In genomic region chrX:153032397-153033118, GRCh38 we compare ENCODE assay signal across 8 cellular contexts. TPM values are rescaled to one million over a fixed set of nuclear protein-coding genes. Genes with fewer than 3 reads are reported as not detected.
DNase-seq lines count a peak whose midpoint lies in the region; ATAC-seq and TF ChIP-seq lines count a peak whose summit lies in the region.

No MANE protein-coding gene starts in this region.

- H3K4me3 ChIP-seq in endodermal cell (ENCODE audit: low read length) (no peak overlapping the region), mononuclear cell (ENCODE audit: low read length) (peak overlapping the region; percentile 37)

- no peaks in the 10 kb centered on the region for H3K36me3 ChIP-seq in endodermal cell (ENCODE audit: control insufficient read depth, insufficient read depth, low read length)

- H3K9me3 Mint-ChIP-seq in endodermal cell = peaks cover 65% of the 10 kb centered on the region

- no peak overlapping the region for H3K27ac Mint-ChIP-seq in endodermal cell

- H3K27me3 Mint-ChIP-seq in endodermal cell (ENCODE audit: insufficient read depth) = peaks cover 22% of the 10 kb centered on the region

- no peaks in the 10 kb centered on the region for H3K36me3 Mint-ChIP-seq in endodermal cell (ENCODE audit: low read depth)

- H3K27me3 ChIP-seq in endodermal cell (ENCODE audit: control insufficient read depth, insufficient read depth, low read length, poor library complexity, severe bottlenecking) (no peaks in the 10 kb centered on the region), mononuclear cell (ENCODE audit: insufficient read depth, low read length) (no peaks in the 10 kb centered on the region)

- H3K9ac ChIP-seq in endodermal cell (ENCODE audit: extremely low read depth, low read length, poor library complexity, severe bottlenecking) = no peak overlapping the region

- DNase-seq in SHP77 (lab: John Stamatoyannopoulos, UW) (peak; percentile 4), SHP77 treated with DMSO at 0.1 percent for 48 hours (lab: John Stamatoyannopoulos, UW) (no peak), NCI-H510A treated with DMSO at 0.1 percent for 48 hours (lab: John Stamatoyannopoulos, UW) (peak; percentile 0), endodermal cell (peak; percentile 91)
- peak; percentile 89 for DNase-seq in activated CD8-positive, alpha-beta memory T cell treated with anti-CD3 and anti-CD28 coated beads for 24 hours
- DNase-seq in stimulated activated CD8-positive, alpha-beta memory T cell treated with anti-CD3 and anti-CD28 coated beads, Interleukin-2, amount 100 ng/mL, for 48 hours (ENCODE audit: low read depth in 2 of 2) = peak; percentile 34 to 53

- H3K27ac ChIP-seq in endodermal cell (ENCODE audit: low read depth, low read length) = no peak overlapping the region

- no peak overlapping the region for H3K4me3 Mint-ChIP-seq in endodermal cell

- 32 to 100% methylated on average over 1 to 61 of the region's 64 CpGs for WGBS in endodermal cell (ENCODE audit: insufficient coverage in 1 of 2, insufficient read length in 1 of 2), 2 experiments

- peak; percentile 72 for ATAC-seq in HG03064 (IDR thresholded peaks at IDR 0.05; ENCODE audit: low read depth, unreplicated experiment)

- H3K4me1 ChIP-seq in endodermal cell (ENCODE audit: control insufficient read depth, insufficient read depth, low read length) = no peaks in the 10 kb centered on the region
- peaks cover 5% of the 10 kb centered on the region for H3K4me1 ChIP-seq in mononuclear cell (ENCODE audit: insufficient read depth, low read length)

- H3K4me1 Mint-ChIP-seq in endodermal cell = no peaks in the 10 kb centered on the region

- no peaks in the 10 kb centered on the region for H3K9me3 ChIP-seq in endodermal cell (ENCODE audit: control insufficient read depth, low read length)
- no peaks in the 10 kb centered on the region for H3K9me3 ChIP-seq in mononuclear cell (ENCODE audit: low read depth, low read length)

- peak; percentile 85 for TF ChIP-seq CTCF in endodermal cell (conservative IDR thresholded peaks at IDR 0.05)

RNA-seq across cellular contexts. Expression of gene PNMA3, which starts 23.7 kb away (rescaled TPM):
- total RNA-seq in endodermal cell = 1 to 10 TPM; 5.4 to 7.4 TPM
- 4.8 TPM for polyA plus RNA-seq in endodermal cell (2013, experiment 1 of 2)
- 3.4 TPM for polyA plus RNA-seq in endodermal cell (2013, experiment 2 of 2)
- total RNA-seq in mononuclear cell = 1.3 TPM

RNA-seq across cellular contexts. Expression of gene PNMA5, which starts 38.6 kb away (rescaled TPM):
- total RNA-seq in endodermal cell (under 1 TPM; 0.15 to 0.29 TPM), mononuclear cell (not detected)
- polyA plus RNA-seq in endodermal cell (2013, experiment 1 of 2) = not detected
- polyA plus RNA-seq in endodermal cell (2013, experiment 2 of 2) = not detected

RNA-seq across cellular contexts. Expression of gene PNMA6A, which starts 39.7 kb away (rescaled TPM):
- 1 to 10 TPM; 5.2 to 7.6 TPM for total RNA-seq in endodermal cell
- 3.4 TPM for polyA plus RNA-seq in endodermal cell (2013, experiment 1 of 2)
- polyA plus RNA-seq in endodermal cell (2013, experiment 2 of 2) = 2.7 TPM
- total RNA-seq in mononuclear cell = 0.10 TPM
